29 cellular contexts compared by ENCODE assay signal in genomic region chr15:39551476-39551875, GRCh38. TPM values are rescaled to one million over a fixed set of nuclear protein-coding genes. Genes with fewer than 3 reads are reported as not detected.
DNase-seq lines count a peak whose midpoint lies in the region; TF ChIP-seq lines count a peak whose summit lies in the region.
"Had no signal": no experiment of that assay in that cellular context is flagged by ENCODE, and none has a peak within 500 bp of the region (broad histone marks: within the 10 kb centered on the region; RNA-seq: fewer than 3 reads in every experiment).

No MANE protein-coding gene starts in this region.

- TF ChIP-seq POLR2A in esophagus muscularis mucosa (IDR thresholded peaks at IDR 0.05; ENCODE audit: low read depth) (no peak), sigmoid colon (IDR thresholded peaks at IDR 0.05) (no peak)

- CTCF ChIA-PET in GM10248 (lab: Yijun Ruan, JAX): no interaction called here

- no peaks in the 10 kb centered on the region for H3K9me3 ChIP-seq in esophagus muscularis mucosa
- no peaks in the 10 kb centered on the region for H3K9me3 ChIP-seq in sigmoid colon
- H3K9me3 ChIP-seq: A549; BE2C; BLaER1; BLaER1 treated with 17β-estradiol and CSF1 and Interleukin-3, amounts not matched to agents 10 nM and 100 nM; Caco-2 had no signal

- no peak for TF ChIP-seq CTCF in VCaP (conservative IDR thresholded peaks at IDR 0.05)
- TF ChIP-seq CTCF in esophagus muscularis mucosa (IDR thresholded peaks at IDR 0.05): no peak
- TF ChIP-seq CTCF in sigmoid colon (IDR thresholded peaks at IDR 0.05): no peak
- no peak for TF ChIP-seq CTCF in GM10248 (IDR thresholded peaks at IDR 0.05; ENCODE audit: control extremely low read depth, extremely low read depth, low read depth, missing control alignments)

- H3K4me3 ChIP-seq in esophagus muscularis mucosa (no peak overlapping the region), sigmoid colon (no peak overlapping the region)
- H3K4me3 ChIP-seq: A549; BLaER1; BLaER1 treated with 17β-estradiol and CSF1 and Interleukin-3, amounts not matched to agents 10 nM and 100 nM had no signal

- H3K27me3 ChIP-seq in esophagus muscularis mucosa (no peaks in the 10 kb centered on the region), sigmoid colon (no peaks in the 10 kb centered on the region)
- H3K27me3 ChIP-seq: BLaER1; BLaER1 treated with 17β-estradiol and CSF1 and Interleukin-3, amounts not matched to agents 10 nM and 100 nM had no signal

- TF ChIP-seq EP300 in esophagus muscularis mucosa (IDR thresholded peaks at IDR 0.05) (no peak), sigmoid colon (IDR thresholded peaks at IDR 0.05) (no peak)

- 97% methylated on average over 2 of the region's 2 CpGs for WGBS in esophagus muscularis mucosa
- WGBS in sigmoid colon, 2 donors: 90 to 97% methylated on average over 2 of the region's 2 CpGs

- DNase-seq in esophagus muscularis mucosa (ENCODE audit: extremely low spot score) (peak; percentile 53), sigmoid colon (no peak), GM10248 (ENCODE audit: extremely low spot score) (no peak)
- DNase-seq: 8988T; ACHN; AML-193; BE2C; C1 segment of cervical spinal cord; Caco-2; Calu3; CD4-positive, alpha-beta memory T cell; CD4-positive, alpha-beta T cell; CD4-positive, CD25-positive, alpha-beta regulatory T cell; CD8-positive, alpha-beta memory T cell; CD8-positive, alpha-beta T cell; COR-L47; DMS 273 treated with DMSO at 0.1 percent for 48 hours; DMS153; DMS53; DMS79; DMS79 treated with DMSO at 0.1 percent for 48 hours; DND-41; EL had no signal

- H3K27ac ChIP-seq in VCaP: peak overlapping the region; percentile 96; the same call in 1 of the 2 replicates
- no peak overlapping the region for H3K27ac ChIP-seq in esophagus muscularis mucosa (replicated peaks in 1 of 4)
- H3K27ac ChIP-seq in sigmoid colon: no peak overlapping the region
- H3K27ac ChIP-seq: 22Rv1; A549; BLaER1; BLaER1 treated with 17β-estradiol and CSF1 and Interleukin-3, amounts not matched to agents 10 nM and 100 nM; C4-2B had no signal

- H3K36me3 ChIP-seq in esophagus muscularis mucosa: no peaks in the 10 kb centered on the region
- no peaks in the 10 kb centered on the region for H3K36me3 ChIP-seq in sigmoid colon
- H3K36me3 ChIP-seq: BE2C; BLaER1; BLaER1 treated with 17β-estradiol and CSF1 and Interleukin-3, amounts not matched to agents 10 nM and 100 nM had no signal

- POLR2A ChIA-PET in GM10248 (lab: Yijun Ruan, JAX): no interaction called here

- intact Hi-C loops in esophagus muscularis mucosa (cut with DNase I): no loop called here
- intact Hi-C loops in sigmoid colon (cut with DNase I): no loop called here

- H3K4me1 ChIP-seq in esophagus muscularis mucosa (peaks cover 6 to 43% (median 41%) of the 10 kb centered on the region in 4 donors), sigmoid colon (peaks cover 0 to 42% (median 40%) of the 10 kb centered on the region in 4 donors)
- H3K4me1 ChIP-seq: A549; BE2C; BLaER1; BLaER1 treated with 17β-estradiol and CSF1 and Interleukin-3, amounts not matched to agents 10 nM and 100 nM; Caco-2 had no signal

RNA-seq across cellular contexts. Expression of gene THBS1, which starts 29.4 kb away (rescaled TPM):
- total RNA-seq in esophagus muscularis mucosa (1,000 to 10,000 TPM in 1 of 4 donors, 100 to 1,000 TPM in 3; 188 to 4,072 (median 270) TPM), sigmoid colon (1,000 to 10,000 TPM in 1 of 4 donors, 100 to 1,000 TPM in 3; 172 to 3,974 (median 496) TPM)
- polyA plus RNA-seq in sigmoid colon: 10 to 100 TPM; 13.2 to 95.5 (median 16.8) TPM
